20 cellular contexts compared by ENCODE assay signal in genomic region chr3:52357151-52358080, GRCh38.
"Had no signal": no experiment of that assay in that cellular context is flagged by ENCODE, and none has a peak within 500 bp of the region (broad histone marks: within the 10 kb centered on the region; RNA-seq: fewer than 3 reads in every experiment).

No MANE protein-coding gene starts in this region.

- H3K9me3 Mint-ChIP-seq: activated naive CD4-positive, alpha-beta T cell treated with anti-CD3 and anti-CD28 coated beads, Interleukin-2, amount 10 ng/mL, durations not matched to agents 7 days and 5 days; activated T-cell treated with anti-CD3 and anti-CD28 coated beads, Interleukin-2, amount 50 U/mL, for 72 hours; nephron progenitor cell had no signal

- H3K4me1 Mint-ChIP-seq: activated naive CD4-positive, alpha-beta T cell treated with anti-CD3 and anti-CD28 coated beads, Interleukin-2, amount 10 ng/mL, durations not matched to agents 7 days and 5 days had no signal

- H3K27ac Mint-ChIP-seq: activated naive CD4-positive, alpha-beta T cell treated with anti-CD3 and anti-CD28 coated beads, Interleukin-2, amount 10 ng/mL, durations not matched to agents 7 days and 5 days; activated T-cell treated with anti-CD3 and anti-CD28 coated beads, Interleukin-2, amount 50 U/mL, for 72 hours; nephron progenitor cell had no signal

- H3K4me3 Mint-ChIP-seq: activated naive CD4-positive, alpha-beta T cell treated with anti-CD3 and anti-CD28 coated beads, Interleukin-2, amount 10 ng/mL, durations not matched to agents 7 days and 5 days; activated T-cell treated with anti-CD3 and anti-CD28 coated beads, Interleukin-2, amount 50 U/mL, for 72 hours; nephron progenitor cell had no signal

- H3K27ac ChIP-seq: brain microvascular endothelial cell, coronary artery, esophagus squamous epithelium, gastrocnemius medialis, thoracic aorta, upper lobe of left lung had no signal

- H3K4me3 ChIP-seq: coronary artery, esophagus squamous epithelium, gastrocnemius medialis, thoracic aorta, upper lobe of left lung had no signal

- H3K9me3 ChIP-seq: esophagus squamous epithelium, gastrocnemius medialis, thoracic aorta, upper lobe of left lung had no signal

- DNase-seq: activated CD4-positive, alpha-beta T cell treated with anti-CD3 and anti-CD28 coated beads for 4 hours; activated CD4-positive, alpha-beta T cell treated with anti-CD3 and anti-CD28 coated beads, Interleukin-2, amount 50 U/mL, for 48 hours; activated CD4-positive, CD25-positive, alpha-beta regulatory T cell; activated effector memory CD4-positive, alpha-beta T cell treated with Interleukin-2 at 50 U/mL for 16 hours; activated naive CD4-positive, alpha-beta T cell treated with anti-CD3 and anti-CD28 coated beads, Interleukin-2, amount 10 ng/mL, durations not matched to agents 7 days and 5 days; activated T-cell treated with anti-CD3 and anti-CD28 coated beads, Interleukin-2, amount 50 U/mL, for 72 hours; anterior cingulate cortex; brain microvascular endothelial cell; esophagus squamous epithelium; gastrocnemius medialis; hypothalamus; mesenchymal stem cell; nephron progenitor cell; nucleus accumbens; stimulated activated CD4-positive, alpha-beta T cell treated with anti-CD3 and anti-CD28 coated beads, Interleukin-4, amount 100 ng/mL, for 1 hour; stimulated activated naive CD4-positive, alpha-beta T cell treated with Interleukin-2 at 50 U/mL for 16 hours; T-helper 1 cell had no signal

- H3K36me3 ChIP-seq: brain microvascular endothelial cell had no signal

- ATAC-seq: activated T-cell treated with anti-CD3 and anti-CD28 coated beads, Interleukin-2, amount 50 U/mL, for 72 hours; gastrocnemius medialis had no signal

- H3K27me3 ChIP-seq: brain microvascular endothelial cell, esophagus squamous epithelium, gastrocnemius medialis, upper lobe of left lung had no signal

- H3K27me3 Mint-ChIP-seq: activated naive CD4-positive, alpha-beta T cell treated with anti-CD3 and anti-CD28 coated beads, Interleukin-2, amount 10 ng/mL, durations not matched to agents 7 days and 5 days had no signal

- H3K4me1 ChIP-seq: esophagus squamous epithelium, gastrocnemius medialis, upper lobe of left lung had no signal
